ENCODE assay signal across 8 cellular contexts in the genomic region with DNA sequence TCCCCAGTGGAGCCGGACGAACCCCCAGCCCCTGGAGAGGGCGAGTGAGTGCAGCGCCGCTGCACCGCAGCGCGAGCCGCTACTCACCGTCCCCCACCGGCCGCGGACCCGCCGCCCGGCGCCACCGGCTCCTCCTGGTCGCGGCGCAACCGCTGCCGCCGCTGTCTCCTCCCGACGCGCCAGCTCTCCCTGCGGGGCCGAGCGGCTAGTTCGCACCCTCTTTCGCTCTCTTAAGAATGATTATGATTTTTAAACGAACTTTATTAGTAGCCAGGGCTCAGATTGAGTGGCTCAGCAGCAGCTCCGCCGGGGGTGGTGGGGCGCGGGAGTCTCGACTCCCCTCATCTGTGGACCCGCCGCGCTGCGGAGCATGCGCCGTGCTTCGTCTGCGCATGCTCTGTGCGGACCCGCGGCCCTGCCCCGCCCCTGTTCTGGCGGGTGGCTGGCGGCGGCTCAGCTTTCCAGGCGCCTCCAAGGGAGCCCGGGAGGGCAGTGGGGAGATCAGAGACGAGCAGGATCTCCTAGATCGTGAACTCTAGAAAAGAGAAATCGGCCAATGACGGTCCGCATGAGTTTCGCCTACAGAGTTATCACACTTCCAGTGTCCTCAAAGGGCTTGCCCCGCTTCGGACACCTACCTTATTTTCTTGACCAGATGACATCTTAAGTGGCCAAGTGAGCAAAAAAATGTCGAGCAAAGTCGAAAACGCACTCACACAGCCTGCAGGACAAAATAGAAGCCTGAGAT. TPM values are rescaled to one million over a fixed set of nuclear protein-coding genes. Genes with fewer than 3 reads are reported as not detected.
DNase-seq lines count a peak whose midpoint lies in the region; ATAC-seq and TF ChIP-seq lines count a peak whose summit lies in the region.

A gene (minus strand): TSS at position 372 of the 748 bp plus-strand sequence. CDS start 11,927 bp downstream, outside the sequence.

- H3K27ac Mint-ChIP-seq in WTC11 = peak within 1 kb of the TSS; percentile 100

- H3K4me3 Mint-ChIP-seq in WTC11 = peak within 1 kb of the TSS; percentile 94

- H3K27ac ChIP-seq in caudate nucleus (ENCODE audit: low read depth, low read length) = peak within 1 kb of the TSS; percentile 63
- H3K27ac ChIP-seq in spleen = peak within 1 kb of the TSS in 7 of 8 donors; percentile 18 to 85 (median 75)

- POLR2A ChIA-PET in WTC11 (lab: Charles Lee) = interaction anchor here (1.0 to 2.1 kb wide), 7 partner anchors 15 to 132 kb away, joined by 3 to 22 read pairs (median 4); a partner anchor contains a TSS

- peaks cover 0 to 25% (median 13%) of the 10 kb centered on the region in 6 donors for H3K4me1 ChIP-seq in spleen

- TF ChIP-seq POLR2A in spleen (IDR thresholded peaks at IDR 0.05) = peak in 1 of 3 donors; percentile 56

- H3K36me3 ChIP-seq in spleen = no peaks in the 10 kb centered on the region

- 0 to 1% (median 1%) methylated on average over 32 to 66 of the region's 66 CpGs for WGBS in spleen, 5 donors

- intact Hi-C loops in spleen (cut with DNase I; ENCODE audit: low total_unique reads) = loop anchor here (10.0 kb wide), 1 partner anchor 47 kb away; a partner anchor contains a TSS

- CTCF ChIA-PET in WTC11 (lab: Charles Lee) = interaction anchor here (0.7 to 1.8 kb wide), 10 partner anchors 10 to 318 kb away, joined by 3 to 9 read pairs (median 4); a partner anchor contains a TSS

- peaks cover 0 to 16% (median 0%) of the 10 kb centered on the region in 7 donors for H3K27me3 ChIP-seq in spleen (replicated peaks in 1 of 7)

- H3K9me3 Mint-ChIP-seq in WTC11 = peaks cover 10% of the 10 kb centered on the region

- H3K4me1 Mint-ChIP-seq in WTC11 = peaks cover 49% of the 10 kb centered on the region

- H3K27me3 Mint-ChIP-seq in WTC11 (ENCODE audit: low read depth) = no peaks in the 10 kb centered on the region

- H3K4me3 ChIP-seq in spleen = peak within 1 kb of the TSS; percentile 69 to 100 (median 99)

- H3K9me3 ChIP-seq in spleen = no peaks in the 10 kb centered on the region

- TF ChIP-seq CTCF in WTC11 (IDR thresholded peaks at IDR 0.05) (no peak), spleen (IDR thresholded peaks at IDR 0.05 in 8 of 11, conservative IDR thresholded peaks at IDR 0.05 in 3 of 11) (peak in 5 of 11 experiments; percentile 0 to 19 (median 8))

- peaks cover 11% of the 10 kb centered on the region for H3K36me3 Mint-ChIP-seq in WTC11

- peak; percentile 95 for DNase-seq in AG08396 (ENCODE audit: low spot score)
- peak; percentile 81 for DNase-seq in NCI-H2171 treated with DMSO at 0.1 percent for 48 hours (lab: John Stamatoyannopoulos, UW)
- peak; percentile 89 for DNase-seq in WTC11 (ENCODE audit: low spot score)
- DNase-seq in caudate nucleus (lab: John Stamatoyannopoulos, UW) = peak in 59 of 61 donors; percentile 9 to 92 (median 72)
- DNase-seq in inferior parietal cortex (ENCODE audit: extremely low spot score) = peak; percentile 92
- peak; percentile 94 for DNase-seq in spleen

- ATAC-seq in GM18870 (IDR thresholded peaks at IDR 0.05; ENCODE audit: unreplicated experiment) (peak; percentile 60), HG03103 (IDR thresholded peaks at IDR 0.05; ENCODE audit: low read depth, unreplicated experiment) (peak; percentile 85), WTC11 (peak; percentile 78)

TF ChIP-seq in WTC11, 78 proteins besides CTCF, POLR2A, EP300 and RAD21:
- TF ChIP-seq MYBL2 (CRISPR knock-in tag; IDR thresholded peaks at IDR 0.05) (0 out of 2 replicates have a peak, but pooled peaks have one; percentile 35), TP53 (CRISPR knock-in tag; IDR thresholded peaks at IDR 0.05) (0 out of 2 replicates have a peak, but pooled peaks have one; percentile 15), CREM (CRISPR knock-in tag; IDR thresholded peaks at IDR 0.05) (0 out of 2 replicates have a peak, but pooled peaks have one; percentile 2), CREB1 (CRISPR knock-in tag; IDR thresholded peaks at IDR 0.05) (no peak)
- TF ChIP-seq, protein P1, sequence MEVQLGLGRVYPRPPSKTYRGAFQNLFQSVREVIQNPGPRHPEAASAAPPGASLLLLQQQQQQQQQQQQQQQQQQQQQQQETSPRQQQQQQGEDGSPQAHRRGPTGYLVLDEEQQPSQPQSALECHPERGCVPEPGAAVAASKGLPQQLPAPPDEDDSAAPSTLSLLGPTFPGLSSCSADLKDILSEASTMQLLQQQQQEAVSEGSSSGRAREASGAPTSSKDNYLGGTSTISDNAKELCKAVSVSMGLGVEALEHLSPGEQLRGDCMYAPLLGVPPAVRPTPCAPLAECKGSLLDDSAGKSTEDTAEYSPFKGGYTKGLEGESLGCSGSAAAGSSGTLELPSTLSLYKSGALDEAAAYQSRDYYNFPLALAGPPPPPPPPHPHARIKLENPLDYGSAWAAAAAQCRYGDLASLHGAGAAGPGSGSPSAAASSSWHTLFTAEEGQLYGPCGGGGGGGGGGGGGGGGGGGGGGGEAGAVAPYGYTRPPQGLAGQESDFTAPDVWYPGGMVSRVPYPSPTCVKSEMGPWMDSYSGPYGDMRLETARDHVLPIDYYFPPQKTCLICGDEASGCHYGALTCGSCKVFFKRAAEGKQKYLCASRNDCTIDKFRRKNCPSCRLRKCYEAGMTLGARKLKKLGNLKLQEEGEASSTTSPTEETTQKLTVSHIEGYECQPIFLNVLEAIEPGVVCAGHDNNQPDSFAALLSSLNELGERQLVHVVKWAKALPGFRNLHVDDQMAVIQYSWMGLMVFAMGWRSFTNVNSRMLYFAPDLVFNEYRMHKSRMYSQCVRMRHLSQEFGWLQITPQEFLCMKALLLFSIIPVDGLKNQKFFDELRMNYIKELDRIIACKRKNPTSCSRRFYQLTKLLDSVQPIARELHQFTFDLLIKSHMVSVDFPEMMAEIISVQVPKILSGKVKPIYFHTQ (CRISPR knock-in tag; IDR thresholded peaks at IDR 0.05) = no peak
- TF ChIP-seq, protein P2, sequence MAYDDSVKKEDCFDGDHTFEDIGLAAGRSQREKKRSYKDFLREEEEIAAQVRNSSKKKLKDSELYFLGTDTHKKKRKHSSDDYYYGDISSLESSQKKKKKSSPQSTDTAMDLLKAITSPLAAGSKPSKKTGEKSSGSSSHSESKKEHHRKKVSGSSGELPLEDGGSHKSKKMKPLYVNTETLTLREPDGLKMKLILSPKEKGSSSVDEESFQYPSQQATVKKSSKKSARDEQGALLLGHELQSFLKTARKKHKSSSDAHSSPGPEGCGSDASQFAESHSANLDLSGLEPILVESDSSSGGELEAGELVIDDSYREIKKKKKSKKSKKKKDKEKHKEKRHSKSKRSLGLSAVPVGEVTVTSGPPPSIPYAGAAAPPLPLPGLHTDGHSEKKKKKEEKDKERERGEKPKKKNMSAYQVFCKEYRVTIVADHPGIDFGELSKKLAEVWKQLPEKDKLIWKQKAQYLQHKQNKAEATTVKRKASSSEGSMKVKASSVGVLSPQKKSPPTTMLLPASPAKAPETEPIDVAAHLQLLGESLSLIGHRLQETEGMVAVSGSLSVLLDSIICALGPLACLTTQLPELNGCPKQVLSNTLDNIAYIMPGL (CRISPR knock-in tag; IDR thresholded peaks at IDR 0.05) = 0 out of 2 replicates have a peak, but pooled peaks have one; percentile 86
TF ChIP-seq in WTC11: peak in this region for 4.

RNA-seq across cellular contexts. Expression of the gene that starts here (rescaled TPM):
- 11.3 to 14.8 TPM (median 14.5 TPM) in 3 replicates for total RNA-seq in WTC11 (2021)
- 1 to 10 TPM; 1.7 to 3.9 (median 2.2) TPM for total RNA-seq in spleen
- 1 to 10 TPM in 2 of 3 donors, under 1 TPM in 1; 0.89 to 2.6 (median 1.7) TPM for polyA plus RNA-seq in spleen

Comparison
In these comparisons a context has a peak if more than half of its experiments do, and no peak if none do; other contexts are left out.
1. Peak in every context shown above with its lines: DNase-seq, ATAC-seq, H3K4me3 ChIP-seq and H3K27ac ChIP-seq.